Comparison of ENCODE assay signal across 8 cellular contexts in the genomic region with DNA sequence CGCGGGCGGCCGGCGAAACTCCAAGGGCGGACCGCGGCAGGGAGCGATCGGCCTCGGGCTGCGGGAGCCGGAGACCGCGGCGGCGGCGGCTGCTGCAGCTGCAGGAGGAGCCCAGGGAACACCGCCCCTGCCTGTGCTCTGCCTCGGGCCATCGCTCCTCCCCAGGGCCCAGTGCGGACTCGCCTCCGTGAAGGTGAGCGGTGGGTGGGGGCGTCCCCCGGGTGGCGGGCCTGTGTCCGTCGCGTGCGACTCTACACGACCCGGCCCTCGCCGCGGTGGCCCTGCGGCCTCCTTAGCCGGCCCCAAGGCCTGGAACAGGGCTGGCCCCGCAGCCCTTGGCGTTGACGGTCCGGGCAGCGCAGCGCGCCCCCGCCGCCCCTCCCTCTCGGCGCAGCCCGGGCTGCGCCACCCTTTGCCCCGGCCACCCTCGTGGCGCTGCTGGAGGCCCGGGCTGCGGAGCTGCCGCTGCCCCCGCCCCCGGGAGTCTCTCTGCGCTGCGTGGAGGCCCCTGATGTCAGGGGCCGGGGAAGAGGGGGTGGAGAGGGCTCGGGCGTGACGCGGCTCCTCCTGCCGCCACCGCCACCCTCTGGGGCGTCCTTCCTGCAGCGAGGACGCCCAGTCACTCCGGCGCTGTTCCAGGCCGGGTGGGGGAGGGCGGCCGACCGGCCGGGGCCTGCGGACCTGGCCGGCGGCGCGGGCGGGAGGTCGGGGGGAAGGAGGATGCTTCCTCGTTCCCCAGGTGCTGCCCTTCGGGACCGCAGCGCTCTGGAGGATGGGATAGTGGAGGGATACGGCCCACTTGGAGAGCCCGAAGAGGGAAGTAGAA. TPM values are rescaled to one million over a fixed set of nuclear protein-coding genes. Genes with fewer than 3 reads are reported as not detected.
DNase-seq lines count a peak whose midpoint lies in the region; ATAC-seq, FAIRE-seq and TF ChIP-seq lines count a peak whose summit lies in the region.

No MANE protein-coding gene starts in this region.

- peaks cover 41% of the 10 kb centered on the region for H3K4me1 Mint-ChIP-seq in CD8-positive, alpha-beta T cell (ENCODE audit: low read depth)

- CTCF ChIA-PET in CD8-positive, alpha-beta T cell (lab: Charles Lee): interaction anchor here (0.6 to 2.3 kb wide), 5 partner anchors 14 to 98 kb away, joined by 3 to 8 read pairs (median 4); a partner anchor contains a TSS

- TF ChIP-seq CTCF in CD8-positive, alpha-beta T cell (IDR thresholded peaks at IDR 0.05): no peak
- TF ChIP-seq CTCF in astrocyte of the spinal cord (IDR thresholded peaks at IDR 0.05; ENCODE audit: low read depth, low read length): no peak

- H3K4me1 ChIP-seq in CD8-positive, alpha-beta T cell (ENCODE audit: insufficient read depth, low read length): peaks cover 40% of the 10 kb centered on the region
- H3K4me1 ChIP-seq in small intestine (ENCODE audit: control insufficient read depth in 2 of 2, insufficient read depth in 1 of 2, low read depth in 1 of 2, low read length in 1 of 2): peaks cover 0 to 9% of the 10 kb centered on the region in 2 donors

- H3K27me3 Mint-ChIP-seq in CD8-positive, alpha-beta T cell (ENCODE audit: low read depth): no peaks in the 10 kb centered on the region

- 0 to 1% (median 1%) methylated on average over 44 to 92 of the region's 92 CpGs for WGBS in small intestine, 3 donors

- peak overlapping the region; percentile 85 for H3K27ac ChIP-seq in CD8-positive, alpha-beta T cell (ENCODE audit: low read depth, low read length)
- peak overlapping the region; percentile 93 to 97 for H3K27ac ChIP-seq in small intestine (ENCODE audit: low read depth in 1 of 2, low read length in 1 of 2)

- DNase-seq in CD8-positive, alpha-beta T cell: peak; percentile 45 to 82 (median 69)
- DNase-seq in HT1080 (ENCODE audit: low read depth) (peak; percentile 41), T-helper 22 cell (ENCODE audit: low read depth) (peak; percentile 62), astrocyte of the spinal cord (ENCODE audit: low read depth, low spot score) (peak; percentile 42), small intestine (peak; percentile 56), DMS79 treated with DMSO at 0.1 percent for 48 hours (lab: John Stamatoyannopoulos, UW) (no peak)

- peaks cover 17% of the 10 kb centered on the region for H3K36me3 ChIP-seq in CD8-positive, alpha-beta T cell (ENCODE audit: insufficient read depth, low read length)
- H3K36me3 ChIP-seq in small intestine (ENCODE audit: control insufficient read depth in 2 of 2, insufficient read depth in 2 of 2, low read length in 2 of 2): peaks cover 0 to 9% of the 10 kb centered on the region in 2 donors

- POLR2A ChIA-PET in CD8-positive, alpha-beta T cell (lab: Charles Lee): interaction anchor here (0.6 to 2.8 kb wide), 5 partner anchors 19 to 234 kb away, joined by 3 to 13 read pairs (median 3); a partner anchor contains a TSS

- FAIRE-seq in small intestine (lab: Jason Lieb, UNC): no peak

- intact Hi-C loops in CD8-positive, alpha-beta T cell (cut with DNase I, micrococcal nuclease): loop anchor here (1.0 to 10.0 kb wide), 13 partner anchors 30 to 1251 kb away; a partner anchor contains a TSS

- no peaks in the 10 kb centered on the region for H3K9me3 ChIP-seq in CD8-positive, alpha-beta T cell (ENCODE audit: low read length)
- H3K9me3 ChIP-seq in iPS-18c (ENCODE audit: control insufficient read depth, insufficient read depth, low read length) (no peaks in the 10 kb centered on the region), small intestine (ENCODE audit: control insufficient read depth, low read depth) (no peaks in the 10 kb centered on the region)

- H3K27me3 ChIP-seq in CD8-positive, alpha-beta T cell (ENCODE audit: insufficient read depth, low read length): no peaks in the 10 kb centered on the region
- H3K27me3 ChIP-seq in small intestine (ENCODE audit: control insufficient read depth in 2 of 2, insufficient read depth in 2 of 2, low read length in 2 of 2): no peaks in the 10 kb centered on the region

- H3K9me3 Mint-ChIP-seq in CD8-positive, alpha-beta T cell: no peaks in the 10 kb centered on the region

- ATAC-seq in CD8-positive, alpha-beta T cell: peak; percentile 73
- ATAC-seq in GM19468 (IDR thresholded peaks at IDR 0.05; ENCODE audit: extremely low read depth, unreplicated experiment): peak; percentile 14

- peak overlapping the region; percentile 62 for H3K4me3 ChIP-seq in CD8-positive, alpha-beta T cell (ENCODE audit: low read depth, low read length)
- H3K4me3 ChIP-seq in astrocyte of the spinal cord (ENCODE audit: low read depth, low read length) (peak overlapping the region; percentile 80), iPS-18c (ENCODE audit: insufficient read depth, low read depth, low read length) (peak overlapping the region; percentile 82), small intestine (ENCODE audit: low read depth in 1 of 2, low read length in 2 of 2) (peak overlapping the region; percentile 96 to 97)

- H3K4me3 Mint-ChIP-seq in CD8-positive, alpha-beta T cell: peak overlapping the region; percentile 89

- in situ Hi-C loops in astrocyte of the spinal cord (cut with HindIII; ENCODE audit: low sequenced_read_pairs): no loop called here

- H3K36me3 Mint-ChIP-seq in CD8-positive, alpha-beta T cell: peaks cover 42% of the 10 kb centered on the region

- peak overlapping the region; percentile 88 for H3K27ac Mint-ChIP-seq in CD8-positive, alpha-beta T cell

RNA-seq across cellular contexts. Expression of a gene that starts 0.5 kb away (rescaled TPM):
- 10 to 100 TPM; 30.5 to 30.6 TPM for total RNA-seq in CD8-positive, alpha-beta T cell
- 14.4 and 20.0 TPM in 2 replicates for total RNA-seq in HT1080 (2014; rRNA removed; shearing (Covaris generic))
- 15.9 and 16.5 TPM in 2 replicates for polyA plus RNA-seq in HT1080 (2015; cell fraction: cytosol; rRNA removed)
- 14.0 and 14.1 TPM in 2 replicates for polyA plus RNA-seq in HT1080 (2015; cell fraction: nucleus; rRNA removed)
- polyA plus RNA-seq in small intestine: 10 to 100 TPM; 18.9 to 40.8 (median 24.6) TPM
